In genomic region chr18:9066817-9067306, GRCh38 we compare ENCODE assay signal across 10 cellular contexts. TPM values are rescaled to one million over a fixed set of nuclear protein-coding genes. Genes with fewer than 3 reads are reported as not detected.
A peak's percentile ranks its signal among the peaks of the same experiment; 100 is the strongest.
DNase-seq lines count a peak whose midpoint lies in the region; ATAC-seq and TF ChIP-seq lines count a peak whose summit lies in the region.
"Had no signal": no experiment of that assay in that cellular context is flagged by ENCODE, and none has a peak within 500 bp of the region (broad histone marks: within the 10 kb centered on the region; RNA-seq: fewer than 3 reads in every experiment).

No MANE protein-coding gene starts in this region.

- no peak for TF ChIP-seq CTCF in WTC11 (IDR thresholded peaks at IDR 0.05)

- CTCF ChIA-PET in activated naive CD4-positive, alpha-beta T cell treated with anti-CD3 and anti-CD28 coated beads for 36 hours (lab: Charles Lee) = interaction anchor here (1.4 kb wide), 2 partner anchors 32 to 449 kb away, joined by 3 to 5 read pairs; no protein-coding TSS in a partner anchor
- CTCF ChIA-PET in WTC11 (lab: Charles Lee) = interaction anchor here (1.3 kb wide), 1 partner anchor 81 kb away, joined by 4 read pairs; no protein-coding TSS in a partner anchor

- no peak overlapping the region for H3K27ac Mint-ChIP-seq in activated naive CD4-positive, alpha-beta T cell treated with anti-CD3 and anti-CD28 coated beads, Interleukin-2, amount 50 U/mL, for 72 hours
- no peak overlapping the region for H3K27ac Mint-ChIP-seq in activated naive CD4-positive, alpha-beta T cell treated with anti-CD3 and anti-CD28 coated beads for 36 hours
- no peak overlapping the region for H3K27ac Mint-ChIP-seq in stimulated activated naive CD8-positive, alpha-beta T cell treated with anti-CD3 and anti-CD28 coated beads, Interleukin-15, amount 100 ng/mL, for 72 hours
- no peak overlapping the region for H3K27ac Mint-ChIP-seq in WTC11

- intact Hi-C loops in activated naive CD4-positive, alpha-beta T cell treated with anti-CD3 and anti-CD28 coated beads for 36 hours (cut with micrococcal nuclease) = no loop called here
- intact Hi-C loops in cardiac septum (cut with DNase I) = no loop called here

- DNase-seq in activated naive CD4-positive, alpha-beta T cell treated with anti-CD3 and anti-CD28 coated beads, Interleukin-2, amount 50 U/mL, for 72 hours (ENCODE audit: low spot score in 2 of 2) = no peak
- DNase-seq in activated naive CD4-positive, alpha-beta T cell treated with anti-CD3 and anti-CD28 coated beads for 36 hours = no peak
- no peak for DNase-seq in stimulated activated naive CD8-positive, alpha-beta T cell treated with anti-CD3 and anti-CD28 coated beads, Interleukin-15, amount 100 ng/mL, for 72 hours
- DNase-seq in WTC11 (ENCODE audit: low spot score) (no peak), cardiac septum (ENCODE audit: low spot score) (no peak), DMS153 (lab: John Stamatoyannopoulos, UW) (no peak)
- DNase-seq: hippocampal formation; NK-92 treated with Interleukin-12 subunit alpha and Interleukin-12 subunit beta, amount 100 ng/mL, for 24 hours had no signal

- POLR2A ChIA-PET in WTC11 (lab: Charles Lee) = no interaction called here

- H3K27me3 Mint-ChIP-seq in activated naive CD4-positive, alpha-beta T cell treated with anti-CD3 and anti-CD28 coated beads for 36 hours (ENCODE audit: low read depth) = peaks cover 5% of the 10 kb centered on the region
- H3K27me3 Mint-ChIP-seq in stimulated activated naive CD8-positive, alpha-beta T cell treated with anti-CD3 and anti-CD28 coated beads, Interleukin-15, amount 100 ng/mL, for 72 hours = peaks cover 16% of the 10 kb centered on the region
- H3K27me3 Mint-ChIP-seq in WTC11 (ENCODE audit: low read depth) = no peaks in the 10 kb centered on the region

- H3K4me3 Mint-ChIP-seq in activated naive CD4-positive, alpha-beta T cell treated with anti-CD3 and anti-CD28 coated beads for 36 hours = no peak overlapping the region
- H3K4me3 Mint-ChIP-seq in stimulated activated naive CD8-positive, alpha-beta T cell treated with anti-CD3 and anti-CD28 coated beads, Interleukin-15, amount 100 ng/mL, for 72 hours = no peak overlapping the region
- no peak overlapping the region for H3K4me3 Mint-ChIP-seq in WTC11

- peak; percentile 55 to 82 for ATAC-seq in activated naive CD4-positive, alpha-beta T cell treated with anti-CD3 and anti-CD28 coated beads, Interleukin-2, amount 50 U/mL, for 72 hours
- ATAC-seq in GM21825 (IDR thresholded peaks at IDR 0.05; ENCODE audit: unreplicated experiment) (peak; percentile 67), HG03469 (IDR thresholded peaks at IDR 0.05; ENCODE audit: unreplicated experiment) (peak; percentile 55), WTC11 (no peak)
- peak; percentile 79 for ATAC-seq in stimulated activated naive CD8-positive, alpha-beta T cell treated with anti-CD3 and anti-CD28 coated beads, Interleukin-15, amount 100 ng/mL, for 72 hours

- no peaks in the 10 kb centered on the region for H3K36me3 Mint-ChIP-seq in activated naive CD4-positive, alpha-beta T cell treated with anti-CD3 and anti-CD28 coated beads, Interleukin-2, amount 50 U/mL, for 72 hours
- H3K36me3 Mint-ChIP-seq in activated naive CD4-positive, alpha-beta T cell treated with anti-CD3 and anti-CD28 coated beads for 36 hours (ENCODE audit: low read depth) = no peaks in the 10 kb centered on the region
- H3K36me3 Mint-ChIP-seq in WTC11 = no peaks in the 10 kb centered on the region

- peaks cover 8% of the 10 kb centered on the region for H3K4me1 Mint-ChIP-seq in activated naive CD4-positive, alpha-beta T cell treated with anti-CD3 and anti-CD28 coated beads for 36 hours (ENCODE audit: low read depth)
- H3K4me1 Mint-ChIP-seq in stimulated activated naive CD8-positive, alpha-beta T cell treated with anti-CD3 and anti-CD28 coated beads, Interleukin-15, amount 100 ng/mL, for 72 hours = peaks cover 39% of the 10 kb centered on the region
- peaks cover 8% of the 10 kb centered on the region for H3K4me1 Mint-ChIP-seq in WTC11

- no peaks in the 10 kb centered on the region for H3K9me3 Mint-ChIP-seq in activated naive CD4-positive, alpha-beta T cell treated with anti-CD3 and anti-CD28 coated beads, Interleukin-2, amount 50 U/mL, for 72 hours
- H3K9me3 Mint-ChIP-seq in activated naive CD4-positive, alpha-beta T cell treated with anti-CD3 and anti-CD28 coated beads for 36 hours = no peaks in the 10 kb centered on the region
- H3K9me3 Mint-ChIP-seq in stimulated activated naive CD8-positive, alpha-beta T cell treated with anti-CD3 and anti-CD28 coated beads, Interleukin-15, amount 100 ng/mL, for 72 hours = no peaks in the 10 kb centered on the region
- no peaks in the 10 kb centered on the region for H3K9me3 Mint-ChIP-seq in WTC11

TF ChIP-seq in WTC11, 78 proteins besides CTCF, POLR2A, EP300 and RAD21 (continues in another document):
- no peak for TF ChIP-seq AFF4 (CRISPR knock-in tag; IDR thresholded peaks at IDR 0.05; ENCODE audit: borderline replicate concordance)
- TF ChIP-seq CDX4 (CRISPR knock-in tag; IDR thresholded peaks at IDR 0.05; ENCODE audit: borderline replicate concordance) = no peak
- TF ChIP-seq PREB (CRISPR knock-in tag; IDR thresholded peaks at IDR 0.05; ENCODE audit: borderline replicate concordance) = no peak
- TF ChIP-seq FOXJ3 (CRISPR knock-in tag; IDR thresholded peaks at IDR 0.05; ENCODE audit: borderline replicate concordance) = no peak
- no peak for TF ChIP-seq ZMAT4 (CRISPR knock-in tag; IDR thresholded peaks at IDR 0.05)
- TF ChIP-seq CREM (CRISPR knock-in tag; IDR thresholded peaks at IDR 0.05) = no peak
- no peak for TF ChIP-seq EMX1 (CRISPR knock-in tag; IDR thresholded peaks at IDR 0.05)
- no peak for TF ChIP-seq RELA (CRISPR knock-in tag; IDR thresholded peaks at IDR 0.05; ENCODE audit: borderline replicate concordance)
- TF ChIP-seq JAZF1 (CRISPR knock-in tag; IDR thresholded peaks at IDR 0.05) = no peak

RNA-seq across cellular contexts. Expression of gene NDUFV2, which starts 35.6 kb away (rescaled TPM):
- total RNA-seq in activated naive CD4-positive, alpha-beta T cell treated with anti-CD3 and anti-CD28 coated beads, Interleukin-2, amount 50 U/mL, for 72 hours = 100 to 1,000 TPM; 311 to 402 TPM
- total RNA-seq in activated naive CD4-positive, alpha-beta T cell treated with anti-CD3 and anti-CD28 coated beads for 36 hours = 100 to 1,000 TPM; 290 to 303 TPM
- total RNA-seq in WTC11 (2021) (165 to 192 TPM (median 167 TPM) in 3 replicates), cardiac septum (325 TPM)
